ENCODE assay signal across 11 cellular contexts in genomic region chr17:29709861-29710849, GRCh38.
A peak's percentile ranks its signal among the peaks of the same experiment; 100 is the strongest.
DNase-seq lines count a peak whose midpoint lies in the region; ATAC-seq and TF ChIP-seq lines count a peak whose summit lies in the region.
"Had no signal": no experiment of that assay in that cellular context is flagged by ENCODE, and none has a peak within 500 bp of the region (broad histone marks: within the 10 kb centered on the region; RNA-seq: fewer than 3 reads in every experiment).

No MANE protein-coding gene starts in this region.

- H3K36me3 Mint-ChIP-seq in CD4-positive, alpha-beta T cell (ENCODE audit: low read depth), result peaks cover 61% of the 10 kb centered on the region
- peaks cover 4% of the 10 kb centered on the region for H3K36me3 Mint-ChIP-seq in osteocyte (ENCODE audit: unreplicated experiment)

- H3K4me3 Mint-ChIP-seq in CD4-positive, alpha-beta T cell, result peak overlapping the region; percentile 36
- H3K4me3 Mint-ChIP-seq in osteocyte (ENCODE audit: unreplicated experiment), result no peak overlapping the region

- intact Hi-C loops in CD4-positive, alpha-beta T cell (cut with DNase I, micrococcal nuclease), result loop anchor here in 1 of 2 experiments (5.0 kb wide), 1 partner anchor 32 kb away; no protein-coding TSS in a partner anchor

- peak overlapping the region; percentile 92 for H3K27ac Mint-ChIP-seq in CD4-positive, alpha-beta T cell
- H3K27ac Mint-ChIP-seq in osteocyte (ENCODE audit: unreplicated experiment), result peak overlapping the region; percentile 25

- peaks cover 85% of the 10 kb centered on the region for H3K4me1 Mint-ChIP-seq in CD4-positive, alpha-beta T cell (ENCODE audit: low read depth)
- peaks cover 38% of the 10 kb centered on the region for H3K4me1 Mint-ChIP-seq in osteocyte (ENCODE audit: unreplicated experiment)

- POLR2A ChIA-PET in CD4-positive, alpha-beta T cell (lab: Charles Lee), result interaction anchor here (3.0 to 6.9 kb wide), 2 partner anchors 12 to 51 kb away, joined by 12 to 41 read pairs; no protein-coding TSS in a partner anchor
- POLR2A ChIA-PET in GM10248 (lab: Yijun Ruan, JAX), result no interaction called here

- no peaks in the 10 kb centered on the region for H3K27me3 Mint-ChIP-seq in CD4-positive, alpha-beta T cell
- no peaks in the 10 kb centered on the region for H3K27me3 Mint-ChIP-seq in osteocyte (ENCODE audit: unreplicated experiment)

- H3K27ac ChIP-seq in CD4-positive, alpha-beta T cell (ENCODE audit: low read depth, low read length), result no peak overlapping the region

- no peaks in the 10 kb centered on the region for H3K27me3 ChIP-seq in CD4-positive, alpha-beta T cell (ENCODE audit: control insufficient read depth, insufficient read depth, low read length)

- CTCF ChIA-PET in CD4-positive, alpha-beta T cell (lab: Charles Lee), result no interaction called here
- CTCF ChIA-PET in GM10248 (lab: Yijun Ruan, JAX), result interaction anchor here (0.9 to 3.9 kb wide), 4 partner anchors 13 to 93 kb away, joined by 3 to 33 read pairs (median 4); no protein-coding TSS in a partner anchor

- TF ChIP-seq CTCF in CD4-positive, alpha-beta T cell (IDR thresholded peaks at IDR 0.05), result no peak
- TF ChIP-seq CTCF in osteocyte (IDR thresholded peaks at IDR 0.05) (no peak), GM10248 (IDR thresholded peaks at IDR 0.05; ENCODE audit: control extremely low read depth, extremely low read depth, low read depth, missing control alignments) (no peak)

- DNase-seq in CD4-positive, alpha-beta T cell, result no peak
- DNase-seq in NCI-H226 (peak; percentile 36), fibroblast of gingiva (ENCODE audit: low read depth) (peak; percentile 87), osteocyte (ENCODE audit: extremely low spot score, unreplicated experiment) (no peak), GM10248 (ENCODE audit: extremely low spot score) (no peak)
- DNase-seq: GF-D8, left cardiac atrium, NCI-H446 treated with DMSO at 0.1 percent for 48 hours had no signal

- no peak for ATAC-seq in CD4-positive, alpha-beta T cell (ENCODE audit: poor library complexity)
- ATAC-seq in GM18517 (IDR thresholded peaks at IDR 0.05; ENCODE audit: unreplicated experiment), result no peak
- no peak for ATAC-seq in GM19328 (IDR thresholded peaks at IDR 0.05; ENCODE audit: unreplicated experiment)
- ATAC-seq in GM18502 (IDR thresholded peaks at IDR 0.05; ENCODE audit: poor library complexity, unreplicated experiment), result no peak

- no peaks in the 10 kb centered on the region for H3K9me3 ChIP-seq in CD4-positive, alpha-beta T cell (ENCODE audit: control insufficient read depth, low read length)

- no peaks in the 10 kb centered on the region for H3K9me3 Mint-ChIP-seq in CD4-positive, alpha-beta T cell
- no peaks in the 10 kb centered on the region for H3K9me3 Mint-ChIP-seq in osteocyte (ENCODE audit: unreplicated experiment)

Comparison
In these comparisons a context has a peak if more than half of its experiments do, and no peak if none do; other contexts are left out.
1. DNase-seq: peak in NCI-H226 (single experiment) and fibroblast of gingiva (single experiment); none in CD4-positive, alpha-beta T cell (0 of 10), osteocyte (single experiment) and GM10248 (single experiment).